16 cellular contexts compared by ENCODE assay signal in genomic region chr9:113600871-113601545, GRCh38.
DNase-seq lines count a peak whose midpoint lies in the region; ATAC-seq, FAIRE-seq and TF ChIP-seq lines count a peak whose summit lies in the region.
"Had no signal": no experiment of that assay in that cellular context is flagged by ENCODE, and none has a peak within 500 bp of the region (broad histone marks: within the 10 kb centered on the region; RNA-seq: fewer than 3 reads in every experiment).

No MANE protein-coding gene starts in this region.

- TF ChIP-seq RAD21 in HepG2 (CRISPR knock-in tag; IDR thresholded peaks at IDR 0.05) = no peak

- H3K27ac ChIP-seq in left ventricle myocardium inferior (replicated peaks) = peak overlapping the region; percentile 94
- H3K27ac ChIP-seq in WERI-Rb-1 = peak overlapping the region; percentile 77; the same call in 1 of the 2 replicates
- H3K27ac ChIP-seq in HepG2 (ENCODE audit: extremely low read length, insufficient read depth, low read length) = no peak overlapping the region
- peak overlapping the region in 2 of 4 donors; percentile 1 to 21 for H3K27ac ChIP-seq in esophagus muscularis mucosa (replicated peaks in 1 of 4)

- CTCF ChIA-PET in HepG2 (lab: Yijun Ruan, JAX; ENCODE audit: low intra/inter-chr PET ratio, low total read pairs) = no interaction called here

- TF ChIP-seq EP300 in HepG2 (IDR thresholded peaks at IDR 0.05; ENCODE audit: low read depth in 2 of 2, low read length in 2 of 2) = no peak
- TF ChIP-seq EP300 in HepG2 (CRISPR knock-in tag; IDR thresholded peaks at IDR 0.05; ENCODE audit: borderline replicate concordance) = no peak
- no peak for TF ChIP-seq EP300 in esophagus muscularis mucosa (IDR thresholded peaks at IDR 0.05)

- H3K4me1 Mint-ChIP-seq in type B pancreatic cell (ENCODE audit: unreplicated experiment) = peaks cover 52% of the 10 kb centered on the region

- no peaks in the 10 kb centered on the region for H3K79me2 ChIP-seq in HepG2 (ENCODE audit: insufficient read depth, low read length)

- intact Hi-C loops in left ventricle myocardium inferior (cut with micrococcal nuclease) (no loop called here), cardiac septum (cut with DNase I) (no loop called here), HepG2 (cut with micrococcal nuclease; ENCODE audit: unreplicated experiment) (no loop called here), esophagus muscularis mucosa (cut with DNase I) (no loop called here)

- no peaks in the 10 kb centered on the region for H3K27me3 Mint-ChIP-seq in type B pancreatic cell
- H3K27me3 Mint-ChIP-seq: activated CD4-positive, alpha-beta memory T cell treated with anti-CD3 and anti-CD28 coated beads, Interleukin-2, amount 10 ng/mL, durations not matched to agents 7 days and 5 days had no signal

- TF ChIP-seq POLR2A in HepG2 (IDR thresholded peaks at IDR 0.05; ENCODE audit: insufficient read depth in 1 of 2, low read depth in 2 of 2, low read length in 2 of 2) (no peak), esophagus muscularis mucosa (IDR thresholded peaks at IDR 0.05; ENCODE audit: low read depth) (no peak)

- 50% methylated on average over 4 of the region's 5 CpGs for WGBS in HepG2 (ENCODE audit: low lambda C conversion rate)
- WGBS in esophagus muscularis mucosa = 76% methylated on average over 5 of the region's 5 CpGs

- no peak overlapping the region for H3K9ac ChIP-seq in HepG2 (ENCODE audit: insufficient read depth, low read depth, low read length)

- H3K9me3 Mint-ChIP-seq in type B pancreatic cell = no peaks in the 10 kb centered on the region
- H3K9me3 Mint-ChIP-seq: activated CD4-positive, alpha-beta memory T cell treated with anti-CD3 and anti-CD28 coated beads, Interleukin-2, amount 10 ng/mL, durations not matched to agents 7 days and 5 days had no signal

- H3K4me1 ChIP-seq in left ventricle myocardium inferior = peaks cover 77% of the 10 kb centered on the region
- H3K4me1 ChIP-seq in HepG2 (ENCODE audit: insufficient read depth, low read length) = peaks cover 63% of the 10 kb centered on the region
- peaks cover 62 to 72% (median 68%) of the 10 kb centered on the region in 4 donors for H3K4me1 ChIP-seq in esophagus muscularis mucosa

- DNase-seq in left ventricle myocardium inferior (no peak), cardiac septum (ENCODE audit: low spot score) (no peak), WERI-Rb-1 (no peak), HepG2 (ENCODE audit: low spot score) (no peak), type B pancreatic cell (ENCODE audit: extremely low spot score, unreplicated experiment) (no peak), esophagus muscularis mucosa (ENCODE audit: extremely low spot score) (no peak), occipital lobe (lab: John Stamatoyannopoulos, UW) (no peak)
- DNase-seq: activated CD4-positive, alpha-beta memory T cell treated with anti-CD3 and anti-CD28 coated beads, Interleukin-2, amount 10 ng/mL, durations not matched to agents 7 days and 5 days; activated gamma-delta T cell treated with Interleukin-2 at 50 U/mL for 16 hours; DND-41; NCI-H1092; NCI-H510A; T-helper 9 cell had no signal

- peak overlapping the region; percentile 43 for H3K4me3 Mint-ChIP-seq in type B pancreatic cell
- H3K4me3 Mint-ChIP-seq: activated CD4-positive, alpha-beta memory T cell treated with anti-CD3 and anti-CD28 coated beads, Interleukin-2, amount 10 ng/mL, durations not matched to agents 7 days and 5 days had no signal

- POLR2A ChIA-PET in HepG2 (lab: Yijun Ruan, JAX) = interaction anchor here (0.7 to 1.2 kb wide), 5 partner anchors 8 to 251 kb away, joined by 3 to 5 read pairs (median 4); no protein-coding TSS in a partner anchor

- H3K9me3 ChIP-seq in left ventricle myocardium inferior (replicated peaks) (no peaks in the 10 kb centered on the region), WERI-Rb-1 (ENCODE audit: severe bottlenecking) (peaks cover 5% of the 10 kb centered on the region), HepG2 (ENCODE audit: low read length) (no peaks in the 10 kb centered on the region), esophagus muscularis mucosa (no peaks in the 10 kb centered on the region)
- H3K9me3 ChIP-seq: pancreas had no signal

- ATAC-seq in HepG2 (peak; percentile 8; the same call in 2 of the 3 replicates), HG02763 (IDR thresholded peaks at IDR 0.05; ENCODE audit: unreplicated experiment) (no peak)
- ATAC-seq: pancreas had no signal

- H3K27me3 ChIP-seq in left ventricle myocardium inferior (ENCODE audit: low read depth) (no peaks in the 10 kb centered on the region), WERI-Rb-1 (ENCODE audit: insufficient read depth, low read depth, severe bottlenecking) (no peaks in the 10 kb centered on the region), HepG2 (ENCODE audit: control insufficient read depth in 1 of 2, insufficient read depth in 2 of 2, low read length in 2 of 2) (no peaks in the 10 kb centered on the region), esophagus muscularis mucosa (no peaks in the 10 kb centered on the region)
- H3K27me3 ChIP-seq: pancreas had no signal

- H3K36me3 Mint-ChIP-seq in type B pancreatic cell = no peaks in the 10 kb centered on the region

- peak overlapping the region; percentile 34 for H3K4me2 ChIP-seq in HepG2 (ENCODE audit: low read depth, low read length)

- H4K20me1 ChIP-seq in HepG2 (ENCODE audit: insufficient read depth, low read length) = no peaks in the 10 kb centered on the region

- no TSS peak for BruUV-seq in HepG2 (replicated peaks; lab: Mats Ljungman, UMichigan)

- no peak overlapping the region for H2AFZ ChIP-seq in HepG2 (ENCODE audit: low read length)

- H3K4me3 ChIP-seq in left ventricle myocardium inferior (no peak overlapping the region), WERI-Rb-1 (ENCODE audit: low read depth, low read length) (no peak overlapping the region), HepG2 (replicated peaks in 1 of 3; ENCODE audit: insufficient read depth in 1 of 3, low read depth in 2 of 3, low read length in 3 of 3) (no peak overlapping the region), esophagus muscularis mucosa (no peak overlapping the region)
- H3K4me3 ChIP-seq: pancreas had no signal

- in situ Hi-C loops in HepG2 (cut with HindIII; ENCODE audit: extremely low pct_ligation_motif_present, low pct_unique_long_range_greater_than_20kb) = no loop called here

- peaks cover 23% of the 10 kb centered on the region for H3K36me3 ChIP-seq in left ventricle myocardium inferior
- H3K36me3 ChIP-seq in WERI-Rb-1 = peaks cover 11% of the 10 kb centered on the region
- peaks cover 3 to 8% of the 10 kb centered on the region in 2 experiments; a peak in 3 of 5 replicates for H3K36me3 ChIP-seq in HepG2 (replicated peaks in 1 of 2; ENCODE audit: control insufficient read depth in 1 of 2, insufficient read depth in 2 of 2, low read length in 2 of 2)
- peaks cover 16 to 27% (median 24%) of the 10 kb centered on the region in 4 donors for H3K36me3 ChIP-seq in esophagus muscularis mucosa

- peak overlapping the region; percentile 36 for H3K27ac Mint-ChIP-seq in type B pancreatic cell
- H3K27ac Mint-ChIP-seq: activated CD4-positive, alpha-beta memory T cell treated with anti-CD3 and anti-CD28 coated beads, Interleukin-2, amount 10 ng/mL, durations not matched to agents 7 days and 5 days had no signal

- no peak for FAIRE-seq in HepG2 (lab: Jason Lieb, UNC)
- FAIRE-seq: pancreas, urothelium cell line had no signal

- TF ChIP-seq CTCF in left ventricle myocardium inferior (IDR thresholded peaks at IDR 0.05; ENCODE audit: borderline replicate concordance) (no peak), WERI-Rb-1 (IDR thresholded peaks at IDR 0.05; ENCODE audit: low read depth, low read length) (no peak), HepG2 (CRISPR knock-in tag; IDR thresholded peaks at IDR 0.05) (no peak), type B pancreatic cell (conservative IDR thresholded peaks at IDR 0.05) (no peak), esophagus muscularis mucosa (IDR thresholded peaks at IDR 0.05) (no peak)

TF ChIP-seq in HepG2, 621 proteins besides CTCF, POLR2A, EP300 and RAD21:
- TF ChIP-seq, protein P1, sequence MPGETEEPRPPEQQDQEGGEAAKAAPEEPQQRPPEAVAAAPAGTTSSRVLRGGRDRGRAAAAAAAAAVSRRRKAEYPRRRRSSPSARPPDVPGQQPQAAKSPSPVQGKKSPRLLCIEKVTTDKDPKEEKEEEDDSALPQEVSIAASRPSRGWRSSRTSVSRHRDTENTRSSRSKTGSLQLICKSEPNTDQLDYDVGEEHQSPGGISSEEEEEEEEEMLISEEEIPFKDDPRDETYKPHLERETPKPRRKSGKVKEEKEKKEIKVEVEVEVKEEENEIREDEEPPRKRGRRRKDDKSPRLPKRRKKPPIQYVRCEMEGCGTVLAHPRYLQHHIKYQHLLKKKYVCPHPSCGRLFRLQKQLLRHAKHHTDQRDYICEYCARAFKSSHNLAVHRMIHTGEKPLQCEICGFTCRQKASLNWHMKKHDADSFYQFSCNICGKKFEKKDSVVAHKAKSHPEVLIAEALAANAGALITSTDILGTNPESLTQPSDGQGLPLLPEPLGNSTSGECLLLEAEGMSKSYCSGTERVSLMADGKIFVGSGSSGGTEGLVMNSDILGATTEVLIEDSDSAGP (CRISPR knock-in tag; IDR thresholded peaks at IDR 0.05; ENCODE audit: borderline replicate concordance) = 0 out of 2 replicates have a peak, but pooled peaks have one; percentile 6
- TF ChIP-seq ZFP36L1 (CRISPR knock-in tag; IDR thresholded peaks at IDR 0.05) = no peak
